In genomic region chr11:76919887-76920746, GRCh38 we compare ENCODE assay signal across 8 cellular contexts. TPM values are rescaled to one million over a fixed set of nuclear protein-coding genes. Genes with fewer than 3 reads are reported as not detected.
DNase-seq lines count a peak whose midpoint lies in the region; ATAC-seq and TF ChIP-seq lines count a peak whose summit lies in the region.

No MANE protein-coding gene starts in this region.

- no peak overlapping the region for H3K27ac Mint-ChIP-seq in endodermal cell
- no peak overlapping the region for H3K27ac Mint-ChIP-seq in mesothelial cell of epicardium

- H3K4me1 Mint-ChIP-seq in endodermal cell (peaks cover 15% of the 10 kb centered on the region), mesothelial cell of epicardium (peaks cover 18% of the 10 kb centered on the region)

- 45 to 55% methylated on average over 5 to 7 of the region's 7 CpGs for WGBS in endodermal cell (ENCODE audit: insufficient coverage in 1 of 2, insufficient read length in 1 of 2), 2 experiments

- ATAC-seq in GM18505 (IDR thresholded peaks at IDR 0.05; ENCODE audit: unreplicated experiment): peak; percentile 56

- no peaks in the 10 kb centered on the region for H3K27me3 Mint-ChIP-seq in endodermal cell (ENCODE audit: insufficient read depth)
- H3K27me3 Mint-ChIP-seq in mesothelial cell of epicardium (ENCODE audit: low read depth): no peaks in the 10 kb centered on the region

- no peak overlapping the region for H3K27ac ChIP-seq in endodermal cell (ENCODE audit: low read depth, low read length)

- TF ChIP-seq CTCF in endodermal cell (conservative IDR thresholded peaks at IDR 0.05): peak; percentile 94
- peak; percentile 84 for TF ChIP-seq CTCF in mesothelial cell of epicardium (IDR thresholded peaks at IDR 0.05; ENCODE audit: unreplicated experiment)

- H3K9me3 Mint-ChIP-seq in endodermal cell: peaks cover 4% of the 10 kb centered on the region
- H3K9me3 Mint-ChIP-seq in mesothelial cell of epicardium: no peaks in the 10 kb centered on the region

- no peaks in the 10 kb centered on the region for H3K27me3 ChIP-seq in endodermal cell (ENCODE audit: control insufficient read depth, insufficient read depth, low read length, poor library complexity, severe bottlenecking)

- H3K9me3 ChIP-seq in endodermal cell (ENCODE audit: control insufficient read depth, low read length): peaks cover 5% of the 10 kb centered on the region

- no peak overlapping the region for H3K9ac ChIP-seq in endodermal cell (ENCODE audit: extremely low read depth, low read length, poor library complexity, severe bottlenecking)

- H3K36me3 Mint-ChIP-seq in endodermal cell (ENCODE audit: low read depth): peaks cover 6% of the 10 kb centered on the region
- H3K36me3 Mint-ChIP-seq in mesothelial cell of epicardium: no peaks in the 10 kb centered on the region

- H3K4me3 ChIP-seq in endodermal cell (ENCODE audit: low read length): no peak overlapping the region

- no peaks in the 10 kb centered on the region for H3K36me3 ChIP-seq in endodermal cell (ENCODE audit: control insufficient read depth, insufficient read depth, low read length)

- TF ChIP-seq POLR2A in GM18505 (IDR thresholded peaks at IDR 0.05; ENCODE audit: borderline replicate concordance, extremely low read depth, insufficient read depth, insufficient read length): no peak

- DNase-seq in 8988T (peak; percentile 21), HuH-7 (ENCODE audit: low spot score) (peak; percentile 49), NOMO-1 treated with dmso at 0.1 percent for 144 hours (lab: John Stamatoyannopoulos, UW; ENCODE audit: unreplicated experiment) (peak; percentile 78), endodermal cell (peak; percentile 85), mesothelial cell of epicardium (ENCODE audit: low spot score in 2 of 2, unreplicated experiment in 2 of 2) (peak in 1 of 2 experiments; percentile 57)
- peak; percentile 2 to 33 (median 5) for DNase-seq in activated CD8-positive, alpha-beta memory T cell treated with anti-CD3 and anti-CD28 coated beads for 48 hours (ENCODE audit: low read depth in 2 of 3, low spot score in 2 of 3)
- peak; percentile 8 to 19 for DNase-seq in stimulated activated CD8-positive, alpha-beta memory T cell treated with anti-CD3 and anti-CD28 coated beads, Interleukin-15, amount 100 ng/mL, for 48 hours (ENCODE audit: low read depth in 2 of 2)

- H3K4me3 Mint-ChIP-seq in endodermal cell: no peak overlapping the region
- no peak overlapping the region for H3K4me3 Mint-ChIP-seq in mesothelial cell of epicardium

- no peaks in the 10 kb centered on the region for H3K4me1 ChIP-seq in endodermal cell (ENCODE audit: control insufficient read depth, insufficient read depth, low read length)

RNA-seq across cellular contexts. Expression of gene ACER3, which starts 59.4 kb away (rescaled TPM):
- total RNA-seq in endodermal cell (10 to 100 TPM; 18.5 to 23.2 TPM), mesothelial cell of epicardium (15.1 to 17.5 TPM (median 16.5 TPM) in 3 replicates)
- polyA plus RNA-seq in endodermal cell (2013, experiment 1 of 2): 10.0 TPM
- polyA plus RNA-seq in endodermal cell (2013, experiment 2 of 2): 10.6 TPM
